18 cellular contexts compared by ENCODE assay signal in genomic region chr6:85747654-85748053, GRCh38.
DNase-seq lines count a peak whose midpoint lies in the region; ATAC-seq, FAIRE-seq and TF ChIP-seq lines count a peak whose summit lies in the region.
"Had no signal": no experiment of that assay in that cellular context is flagged by ENCODE, and none has a peak within 500 bp of the region (broad histone marks: within the 10 kb centered on the region; RNA-seq: fewer than 3 reads in every experiment).

No MANE protein-coding gene starts in this region.

- H3K4me2 ChIP-seq in skeletal muscle satellite cell (ENCODE audit: low read length), result peak overlapping the region; percentile 41

- no peaks in the 10 kb centered on the region for H3K27me3 ChIP-seq in adipocyte (replicated peaks; ENCODE audit: control insufficient read depth, insufficient read depth, low read length)
- no peaks in the 10 kb centered on the region for H3K27me3 ChIP-seq in skeletal muscle satellite cell (ENCODE audit: control insufficient read depth, insufficient read depth, low read length)
- H3K27me3 ChIP-seq in small intestine (ENCODE audit: control insufficient read depth in 2 of 2, insufficient read depth in 2 of 2, low read length in 2 of 2), result no peaks in the 10 kb centered on the region
- H3K27me3 ChIP-seq: MG63 had no signal

- DNase-seq in GM03348 (ENCODE audit: low spot score) (peak; percentile 13), adipocyte (ENCODE audit: low read depth) (peak; percentile 82), fibroblast of mammary gland (ENCODE audit: low read depth) (peak; percentile 28), small intestine (no peak), GM20000 (ENCODE audit: low spot score) (no peak)
- DNase-seq: activated CD4-positive, alpha-beta T cell treated with anti-CD3 and anti-CD28 coated beads for 4 hours; activated naive CD4-positive, alpha-beta T cell treated with anti-CD3 and anti-CD28 coated beads, Interleukin-2, amount 50 U/mL, for 16 hours; DMS153; MG63; naive B cell; NCI-H187; NCI-H510A; T1000 had no signal

- H3K4me1 ChIP-seq in adipocyte (ENCODE audit: control insufficient read depth, insufficient read depth, low read length) (peaks cover 19% of the 10 kb centered on the region), skeletal muscle satellite cell (ENCODE audit: control insufficient read depth, insufficient read depth, low read length) (no peaks in the 10 kb centered on the region), small intestine (ENCODE audit: control insufficient read depth in 2 of 2, insufficient read depth in 1 of 2, low read depth in 1 of 2, low read length in 1 of 2) (peaks cover 0 to 4% of the 10 kb centered on the region in 2 donors)

- ATAC-seq in HG02798 (IDR thresholded peaks at IDR 0.05; ENCODE audit: poor library complexity, unreplicated experiment), result no peak
- ATAC-seq in HG02938 (IDR thresholded peaks at IDR 0.05; ENCODE audit: unreplicated experiment), result no peak
- ATAC-seq: left lobe of liver had no signal

- TF ChIP-seq CTCF in fibroblast of mammary gland (conservative IDR thresholded peaks at IDR 0.05; ENCODE audit: control insufficient read depth, insufficient read depth, low read depth, low read length) (no peak), GM20000 (IDR thresholded peaks at IDR 0.05; ENCODE audit: extremely low read depth, missing control alignments) (no peak)

- FAIRE-seq in small intestine (lab: Jason Lieb, UNC), result no peak

- H3K36me3 ChIP-seq in adipocyte (ENCODE audit: control insufficient read depth, insufficient read depth, low read length, severe bottlenecking) (no peaks in the 10 kb centered on the region), skeletal muscle satellite cell (ENCODE audit: insufficient read depth, low read length) (no peaks in the 10 kb centered on the region), small intestine (ENCODE audit: control insufficient read depth in 2 of 2, insufficient read depth in 2 of 2, low read length in 2 of 2) (no peaks in the 10 kb centered on the region)
- H3K36me3 ChIP-seq: MG63 had no signal

- WGBS in small intestine, 3 donors, result 44 to 79% (median 55%) methylated on average over 1 of the region's 1 CpG

- H3K9me3 ChIP-seq in adipocyte (ENCODE audit: control insufficient read depth, low read length) (no peaks in the 10 kb centered on the region), skeletal muscle satellite cell (replicated peaks; ENCODE audit: low read length) (no peaks in the 10 kb centered on the region), small intestine (ENCODE audit: control insufficient read depth, low read depth) (no peaks in the 10 kb centered on the region)
- H3K9me3 ChIP-seq: MG63 had no signal

- H3K27ac ChIP-seq in small intestine (ENCODE audit: low read depth in 1 of 2, low read length in 1 of 2), result no peak overlapping the region
- H3K27ac ChIP-seq: C4-2B had no signal

- H3K4me3 ChIP-seq in adipocyte (ENCODE audit: low read length), result peak overlapping the region; percentile 64
- H3K4me3 ChIP-seq in fibroblast of mammary gland (ENCODE audit: control insufficient read depth, low read depth, low read length), result no peak overlapping the region
- no peak overlapping the region for H3K4me3 ChIP-seq in skeletal muscle satellite cell (ENCODE audit: low read length)
- H3K4me3 ChIP-seq in small intestine (ENCODE audit: low read depth in 1 of 2, low read length in 2 of 2), result no peak overlapping the region
- H3K4me3 ChIP-seq: MG63 had no signal

- H3K9ac ChIP-seq in adipocyte (ENCODE audit: low read length) (peak overlapping the region; percentile 69), skeletal muscle satellite cell (ENCODE audit: low read depth, low read length) (no peak overlapping the region)

Comparison
In these comparisons a context has a peak if more than half of its experiments do, and no peak if none do; other contexts are left out.
1. DNase-seq: peak in GM03348 (single experiment), adipocyte (single experiment) and fibroblast of mammary gland (single experiment); none in small intestine (single experiment) and GM20000 (single experiment).